Comparison of ENCODE assay signal across 1 cellular context in the genomic region with DNA sequence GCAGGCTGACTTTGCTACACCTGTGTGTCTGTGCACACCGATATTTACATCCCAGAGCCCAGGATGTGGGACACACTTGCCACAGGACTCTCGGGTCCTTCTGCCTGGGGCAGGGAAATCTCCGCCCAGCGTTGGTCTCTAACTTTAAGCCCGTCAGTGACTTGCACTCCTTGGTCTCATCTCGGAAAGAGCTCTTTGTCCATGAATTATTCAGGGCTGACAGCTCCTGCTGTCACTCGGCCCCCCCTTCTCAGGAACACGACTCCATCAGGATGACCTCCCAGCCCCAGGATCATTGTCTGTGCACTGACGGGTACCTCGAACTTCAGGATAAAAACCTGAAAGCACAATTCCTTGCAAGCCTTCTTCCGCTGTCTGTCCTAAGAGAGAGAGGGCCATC.
TF ChIP-seq lines count a peak whose summit lies in the region.

No MANE protein-coding gene starts in this region.

TF ChIP-seq in K562, 482 proteins besides CTCF, POLR2A, EP300 and RAD21 (continued from another document):
- TF ChIP-seq MEIS2 (IDR thresholded peaks at IDR 0.05; ENCODE audit: partially characterized antibody) = peak; percentile 42
- TF ChIP-seq BDP1 (IDR thresholded peaks at IDR 0.05; ENCODE audit: insufficient read depth, insufficient read length) = no peak
- no peak for TF ChIP-seq MCM5 (IDR thresholded peaks at IDR 0.05; ENCODE audit: low read depth)
- TF ChIP-seq BRD4 (IDR thresholded peaks at IDR 0.05) = no peak
- TF ChIP-seq PKNOX1 (IDR thresholded peaks at IDR 0.05) = peak; percentile 33; the same call in 1 of the 2 replicates
